9 cellular contexts compared by ENCODE assay signal in genomic region chr4:67549123-67549522, GRCh38. TPM values are rescaled to one million over a fixed set of nuclear protein-coding genes. Genes with fewer than 3 reads are reported as not detected.
A peak's percentile ranks its signal among the peaks of the same experiment; 100 is the strongest.
DNase-seq lines count a peak whose midpoint lies in the region; ATAC-seq and TF ChIP-seq lines count a peak whose summit lies in the region.
"Had no signal": no experiment of that assay in that cellular context is flagged by ENCODE, and none has a peak within 500 bp of the region (broad histone marks: within the 10 kb centered on the region; RNA-seq: fewer than 3 reads in every experiment).

No MANE protein-coding gene starts in this region.

- no peak for TF ChIP-seq CTCF in omental fat pad (IDR thresholded peaks at IDR 0.05)

- DNase-seq in DMS53 treated with DMSO at 0.1 percent for 48 hours (lab: John Stamatoyannopoulos, UW; ENCODE audit: unreplicated experiment) (peak; percentile 50), SHP77 treated with DMSO at 0.1 percent for 48 hours (lab: John Stamatoyannopoulos, UW) (peak; percentile 3), medulla oblongata (ENCODE audit: extremely low spot score) (peak; percentile 34), midbrain (lab: John Stamatoyannopoulos, UW) (no peak), NCI-H1930 (lab: John Stamatoyannopoulos, UW) (no peak), omental fat pad (ENCODE audit: low spot score) (no peak)

- ATAC-seq in GM19452 (IDR thresholded peaks at IDR 0.05; ENCODE audit: unreplicated experiment) (peak; percentile 26), HG03558 (IDR thresholded peaks at IDR 0.05; ENCODE audit: extremely low read depth, unreplicated experiment) (peak; percentile 23), omental fat pad (ENCODE audit: low FRiP score) (no peak)

RNA-seq across cellular contexts. Expression of gene CENPC, which starts 3.8 kb away (rescaled TPM):
- 10 to 100 TPM; 18.4 to 40.2 (median 20.5) TPM for total RNA-seq in omental fat pad

RNA-seq across cellular contexts. Expression of gene STAP1, which starts 9.4 kb away (rescaled TPM):
- under 1 TPM in 1 of 4 donors, not detected in 3; 0.56 TPM for total RNA-seq in omental fat pad
- total RNA-seq: SJSA1 had no signal

Comparison
In these comparisons a context has a peak if more than half of its experiments do, and no peak if none do; other contexts are left out.
1. DNase-seq: peak in DMS53 treated with DMSO at 0.1 percent for 48 hours (single experiment), SHP77 treated with DMSO at 0.1 percent for 48 hours (single experiment) and medulla oblongata (single experiment); none in midbrain (single experiment), NCI-H1930 (0 of 2) and omental fat pad (single experiment).